In the genomic region with DNA sequence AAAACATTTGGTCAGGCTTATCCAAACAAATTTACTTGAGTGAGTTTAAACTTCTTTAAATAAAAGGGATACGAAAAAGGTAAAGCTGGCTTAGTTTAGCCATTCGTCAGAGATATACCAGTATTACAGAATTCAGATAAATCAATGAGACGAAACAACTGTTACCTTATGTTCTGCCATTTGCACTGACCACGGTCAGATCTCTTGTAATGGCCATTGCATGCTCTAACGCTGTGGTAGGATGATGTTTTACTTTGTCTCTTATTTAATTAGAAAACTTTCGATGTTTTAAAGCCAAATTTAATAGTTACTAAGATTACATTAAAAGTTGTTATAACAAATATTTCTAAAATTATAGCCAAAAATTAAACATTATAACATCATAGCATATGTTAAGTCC, we compare ENCODE assay signal across 10 cellular contexts. TPM values are rescaled to one million over a fixed set of nuclear protein-coding genes. Genes with fewer than 3 reads are reported as not detected.
A peak's percentile ranks its signal among the peaks of the same experiment; 100 is the strongest.
DNase-seq lines count a peak whose midpoint lies in the region; ATAC-seq and TF ChIP-seq lines count a peak whose summit lies in the region.
"Had no signal": no experiment of that assay in that cellular context is flagged by ENCODE, and none has a peak within 500 bp of the region (broad histone marks: within the 10 kb centered on the region; RNA-seq: fewer than 3 reads in every experiment).

No MANE protein-coding gene starts in this region.

- peak overlapping the region; percentile 97 to 100 for H3K4me3 Mint-ChIP-seq in activated T-cell treated with anti-CD3 and anti-CD28 coated beads, Interleukin-2, amount 50 U/mL, for 72 hours

- H3K4me1 ChIP-seq in foreskin keratinocyte, result no peaks in the 10 kb centered on the region

- H3K27me3 Mint-ChIP-seq in activated T-cell treated with anti-CD3 and anti-CD28 coated beads, Interleukin-2, amount 50 U/mL, for 72 hours (ENCODE audit: low read depth), result peaks cover 19% of the 10 kb centered on the region

- no peaks in the 10 kb centered on the region for H3K27me3 ChIP-seq in foreskin keratinocyte

- H3K9me3 Mint-ChIP-seq in activated T-cell treated with anti-CD3 and anti-CD28 coated beads, Interleukin-2, amount 50 U/mL, for 72 hours, result no peaks in the 10 kb centered on the region

- H3K27ac Mint-ChIP-seq in activated T-cell treated with anti-CD3 and anti-CD28 coated beads, Interleukin-2, amount 50 U/mL, for 72 hours, result peak overlapping the region; percentile 100

- peaks cover 24% of the 10 kb centered on the region for H3K4me1 Mint-ChIP-seq in activated T-cell treated with anti-CD3 and anti-CD28 coated beads, Interleukin-2, amount 50 U/mL, for 72 hours (ENCODE audit: low read depth)

- DNase-seq in activated T-cell treated with anti-CD3 and anti-CD28 coated beads, Interleukin-2, amount 50 U/mL, for 72 hours, result no peak
- no peak for DNase-seq in activated T-cell treated with anti-CD3 and anti-CD28 coated beads, Interleukin-2, amount 50 U/mL, for 1 hour
- DNase-seq in superior temporal gyrus (ENCODE audit: extremely low spot score) (peak; percentile 23), foreskin keratinocyte (no peak)
- DNase-seq: NCI-H510A treated with DMSO at 0.1 percent for 48 hours had no signal

- no peak for ATAC-seq in activated T-cell treated with anti-CD3 and anti-CD28 coated beads, Interleukin-2, amount 50 U/mL, for 72 hours (replicated peaks in 1 of 2)
- ATAC-seq in foreskin keratinocyte (no peak), HG02970 (IDR thresholded peaks at IDR 0.05; ENCODE audit: low FRiP score, unreplicated experiment) (no peak), GM21576 (IDR thresholded peaks at IDR 0.05; ENCODE audit: unreplicated experiment) (no peak)

- TF ChIP-seq CTCF in WI38 (IDR thresholded peaks at IDR 0.05; ENCODE audit: low read depth, low read length) (no peak), foreskin keratinocyte (conservative IDR thresholded peaks at IDR 0.05) (no peak)

- H3K27ac ChIP-seq in foreskin keratinocyte, result no peak overlapping the region

- H3K4me3 ChIP-seq in WI38 (ENCODE audit: low read depth, low read length), result peak overlapping the region; percentile 85
- H3K4me3 ChIP-seq in iPS-11a (ENCODE audit: low read depth, low read length), result peak overlapping the region; percentile 28

- peaks cover 10 to 21% of the 10 kb centered on the region in 2 donors for H3K36me3 Mint-ChIP-seq in activated T-cell treated with anti-CD3 and anti-CD28 coated beads, Interleukin-2, amount 50 U/mL, for 72 hours (ENCODE audit: insufficient read depth in 2 of 2)

RNA-seq across cellular contexts. Expression of a gene that starts 1.5 kb away (rescaled TPM):
- 10 to 100 TPM; 10.8 to 12.7 TPM for total RNA-seq in activated T-cell treated with anti-CD3 and anti-CD28 coated beads, Interleukin-2, amount 50 U/mL, for 72 hours
- 12.5 and 15.3 TPM in 2 replicates for total RNA-seq in foreskin keratinocyte
- 2.9 and 4.3 TPM in 2 replicates for polyA plus RNA-seq in foreskin keratinocyte

RNA-seq across cellular contexts. Expression of a gene that starts 1.6 kb away (rescaled TPM):
- under 1 TPM in 1 of 2 donors, not detected in 1; 0.23 TPM for total RNA-seq in activated T-cell treated with anti-CD3 and anti-CD28 coated beads, Interleukin-2, amount 50 U/mL, for 72 hours
- 0.14 TPM in 1 of 2 replicates, not detected in the other for total RNA-seq in foreskin keratinocyte
- polyA plus RNA-seq in foreskin keratinocyte, result 0.06 TPM in 1 of 2 replicates, not detected in the other
- total RNA-seq: cerebellum had no signal
